14 cellular contexts compared by ENCODE assay signal in genomic region chr2:120066708-120067547, GRCh38. TPM values are rescaled to one million over a fixed set of nuclear protein-coding genes. Genes with fewer than 3 reads are reported as not detected.
DNase-seq lines count a peak whose midpoint lies in the region; ATAC-seq, FAIRE-seq and TF ChIP-seq lines count a peak whose summit lies in the region.
"Had no signal": no experiment of that assay in that cellular context is flagged by ENCODE, and none has a peak within 500 bp of the region (broad histone marks: within the 10 kb centered on the region; RNA-seq: fewer than 3 reads in every experiment).

No MANE protein-coding gene starts in this region.

- no peak overlapping the region for H3K9ac ChIP-seq in kidney (ENCODE audit: low read length in 2 of 2)

- no peaks in the 10 kb centered on the region for H3K4me1 Mint-ChIP-seq in activated CD8-positive, alpha-beta memory T cell treated with anti-CD3 and anti-CD28 coated beads, Interleukin-2, amount 10 ng/mL, durations not matched to agents 7 days and 5 days
- H3K4me1 Mint-ChIP-seq: CD14-positive monocyte had no signal

- DNase-seq in COLO668 (lab: John Stamatoyannopoulos, UW; ENCODE audit: unreplicated experiment) (peak; percentile 41), NCI-H2081 (lab: John Stamatoyannopoulos, UW) (peak; percentile 53 to 84), brain microvascular endothelial cell (peak; percentile 20), lung (ENCODE audit: low spot score) (peak; percentile 32), hippocampal formation (lab: John Stamatoyannopoulos, UW) (no peak), EL (no peak), kidney (no peak)
- DNase-seq in activated CD8-positive, alpha-beta memory T cell treated with anti-CD3 and anti-CD28 coated beads, Interleukin-2, amount 10 ng/mL, durations not matched to agents 7 days and 5 days: no peak
- DNase-seq: effector memory CD4-positive, alpha-beta T cell; stimulated activated CD4-positive, alpha-beta T cell treated with anti-CD3 and anti-CD28 coated beads, Interleukin-4, amount 100 ng/mL, for 1 hour had no signal

- peak; percentile 87 for ATAC-seq in lung (ENCODE audit: insufficient read depth, low FRiP score)
- no peak for ATAC-seq in activated CD8-positive, alpha-beta memory T cell treated with anti-CD3 and anti-CD28 coated beads, Interleukin-2, amount 10 ng/mL, durations not matched to agents 7 days and 5 days

- H3K4me1 ChIP-seq in lung (ENCODE audit: control insufficient read depth in 2 of 2, insufficient read depth in 2 of 2, low read length in 2 of 2): peaks cover 5% of the 10 kb centered on the region in 2 donors
- H3K4me1 ChIP-seq in kidney (ENCODE audit: control insufficient read depth in 1 of 2, insufficient read depth in 1 of 2, low read depth in 1 of 2, low read length in 2 of 2): no peaks in the 10 kb centered on the region
- H3K4me1 ChIP-seq: SJSA1 had no signal

- in situ Hi-C loops in brain microvascular endothelial cell (cut with HindIII; ENCODE audit: low pct_ligation_motif_present, low sequenced_read_pairs): no loop called here

- no peaks in the 10 kb centered on the region for H3K36me3 ChIP-seq in brain microvascular endothelial cell (replicated peaks)
- no peaks in the 10 kb centered on the region for H3K36me3 ChIP-seq in lung (ENCODE audit: control insufficient read depth in 2 of 2, insufficient read depth in 2 of 2, low read length in 2 of 2)
- no peaks in the 10 kb centered on the region for H3K36me3 ChIP-seq in kidney (ENCODE audit: control insufficient read depth in 1 of 2, insufficient read depth in 2 of 2, low read length in 2 of 2)
- H3K36me3 ChIP-seq: SJSA1 had no signal

- no peaks in the 10 kb centered on the region for H3K27me3 Mint-ChIP-seq in activated CD8-positive, alpha-beta memory T cell treated with anti-CD3 and anti-CD28 coated beads, Interleukin-2, amount 10 ng/mL, durations not matched to agents 7 days and 5 days
- H3K27me3 Mint-ChIP-seq: memory B cell had no signal

- H3K9me3 ChIP-seq in lung (ENCODE audit: control insufficient read depth in 2 of 2, insufficient read depth in 1 of 2, low read length in 1 of 2) (no peaks in the 10 kb centered on the region), kidney (ENCODE audit: control insufficient read depth in 1 of 2, low read length in 2 of 2) (no peaks in the 10 kb centered on the region)
- H3K9me3 ChIP-seq: SJSA1 had no signal

- CTCF ChIA-PET in activated CD8-positive, alpha-beta memory T cell treated with anti-CD3 and anti-CD28 coated beads, Interleukin-2, amount 10 ng/mL, durations not matched to agents 7 days and 5 days (lab: Charles Lee): no interaction called here

- H3K27ac ChIP-seq in brain microvascular endothelial cell (no peak overlapping the region), lung (ENCODE audit: low read depth in 1 of 2, low read length in 1 of 2) (no peak overlapping the region), kidney (ENCODE audit: low read depth in 2 of 2, low read length in 2 of 2) (no peak overlapping the region)
- H3K27ac ChIP-seq: SJSA1 had no signal

- H3K4me3 ChIP-seq in brain microvascular endothelial cell (ENCODE audit: low read depth, low read length): no peak overlapping the region
- H3K4me3 ChIP-seq in lung: no peak overlapping the region
- H3K4me3 ChIP-seq in kidney (ENCODE audit: low read length in 2 of 2): no peak overlapping the region
- H3K4me3 ChIP-seq: SJSA1 had no signal

- H3K9me3 Mint-ChIP-seq in activated CD8-positive, alpha-beta memory T cell treated with anti-CD3 and anti-CD28 coated beads, Interleukin-2, amount 10 ng/mL, durations not matched to agents 7 days and 5 days (ENCODE audit: low read depth): no peaks in the 10 kb centered on the region
- H3K9me3 Mint-ChIP-seq: memory B cell had no signal

- WGBS in lung, 2 donors: 52 to 77% methylated on average over 6 of the region's 6 CpGs

- intact Hi-C loops in kidney (cut with DNase I): no loop called here

- no peak for FAIRE-seq in kidney (lab: Jason Lieb, UNC)
- FAIRE-seq: urothelium cell line had no signal

- TF ChIP-seq CTCF in brain microvascular endothelial cell (IDR thresholded peaks at IDR 0.05; ENCODE audit: low read depth, low read length, missing control alignments): no peak
- TF ChIP-seq CTCF in lung (IDR thresholded peaks at IDR 0.05; ENCODE audit: control extremely low read depth, extremely low read depth): no peak
- TF ChIP-seq CTCF in kidney (IDR thresholded peaks at IDR 0.05; ENCODE audit: borderline replicate concordance, extremely low read depth, insufficient read depth): no peak

- H3K27ac Mint-ChIP-seq in activated CD8-positive, alpha-beta memory T cell treated with anti-CD3 and anti-CD28 coated beads, Interleukin-2, amount 10 ng/mL, durations not matched to agents 7 days and 5 days: no peak overlapping the region
- H3K27ac Mint-ChIP-seq: CD14-positive monocyte, memory B cell had no signal

- no peak overlapping the region for H3K4me3 Mint-ChIP-seq in activated CD8-positive, alpha-beta memory T cell treated with anti-CD3 and anti-CD28 coated beads, Interleukin-2, amount 10 ng/mL, durations not matched to agents 7 days and 5 days
- H3K4me3 Mint-ChIP-seq: CD14-positive monocyte, memory B cell had no signal

- H3K36me3 Mint-ChIP-seq in activated CD8-positive, alpha-beta memory T cell treated with anti-CD3 and anti-CD28 coated beads, Interleukin-2, amount 10 ng/mL, durations not matched to agents 7 days and 5 days: no peaks in the 10 kb centered on the region
- H3K36me3 Mint-ChIP-seq: CD14-positive monocyte had no signal

- H3K27me3 ChIP-seq in brain microvascular endothelial cell (replicated peaks) (no peaks in the 10 kb centered on the region), lung (ENCODE audit: control insufficient read depth, insufficient read depth) (no peaks in the 10 kb centered on the region)
- H3K27me3 ChIP-seq: SJSA1 had no signal

RNA-seq across cellular contexts. Expression of gene EPB41L5, which starts 54.1 kb away (rescaled TPM):
- total RNA-seq in lung (100 to 1,000 TPM in 1 of 2 donors, 10 to 100 TPM in 1; 45.2 to 101 TPM), kidney (49.4 TPM)
- polyA plus RNA-seq in lung (10 to 100 TPM; 14.7 to 17.4 TPM), kidney (ENCODE audit: insufficient read depth, low read depth, low replicate concordance) (28.2 TPM)
- 1 to 10 TPM; 1.9 to 2.2 TPM for total RNA-seq in activated CD8-positive, alpha-beta memory T cell treated with anti-CD3 and anti-CD28 coated beads, Interleukin-2, amount 10 ng/mL, durations not matched to agents 7 days and 5 days

Comparison
In these comparisons a context has a peak if more than half of its experiments do, and no peak if none do; other contexts are left out.
1. DNase-seq: peak in COLO668 (single experiment), NCI-H2081 (2 of 2), brain microvascular endothelial cell (single experiment) and lung (single experiment); none in activated CD8-positive, alpha-beta memory T cell treated with anti-CD3 and anti-CD28 coated beads, Interleukin-2, amount 10 ng/mL, durations not matched to agents 7 days and 5 days (single experiment), hippocampal formation (0 of 2), EL (single experiment) and kidney (single experiment).
2. RNA of gene EPB41L5, which starts 54.1 kb away (total RNA-seq): 45.2 to 101 TPM in lung and 49.4 TPM in kidney (single experiment); 1.9 to 2.2 TPM in activated CD8-positive, alpha-beta memory T cell treated with anti-CD3 and anti-CD28 coated beads, Interleukin-2, amount 10 ng/mL, durations not matched to agents 7 days and 5 days; every median in the first group is over 10 times any median in the second.